22 cellular contexts compared by ENCODE assay signal in genomic region chr7:41051062-41051461, GRCh38.
"Had no signal": no experiment of that assay in that cellular context is flagged by ENCODE, and none has a peak within 500 bp of the region (broad histone marks: within the 10 kb centered on the region; RNA-seq: fewer than 3 reads in every experiment).

No MANE protein-coding gene starts in this region.

- H3K9me3 ChIP-seq: neutrophil, pancreas, prostate gland, right lobe of liver, stomach, thoracic aorta, thyroid gland, tibial nerve, upper lobe of left lung, vagina had no signal

- H3K4me3 ChIP-seq: pancreas, prostate gland, right lobe of liver, sigmoid colon, stomach, thoracic aorta, thyroid gland, tibial nerve, upper lobe of left lung, vagina had no signal

- H3K27ac ChIP-seq: neutrophil, pancreas, prostate gland, right lobe of liver, sigmoid colon, stomach, thoracic aorta, thyroid gland, upper lobe of left lung, vagina had no signal

- ATAC-seq: natural killer cell treated with Interleukin-12 subunit alpha and Interleukin-12 subunit beta and Interleukin-15 and Interleukin-18, amount 100 ng/mL, for 72 hours; right cardiac atrium; right lobe of liver; stimulated activated naive B cell treated with anti-CD40 and anti-IgM and Interleukin-4, amounts not matched to agents 10 μg/mL and 1 μg/mL and 100 μg/mL, for 72 hours had no signal

- DNase-seq: nephron progenitor cell; pancreas; right cardiac atrium; right lobe of liver; small intestine; stimulated activated CD4-positive, alpha-beta T cell treated with anti-CD3 and anti-CD28 coated beads, Interleukin-15, amount 100 ng/mL, for 24 hours; stimulated activated CD4-positive, alpha-beta T cell treated with anti-CD3 and anti-CD28 coated beads, Interleukin-2, amount 100 ng/mL, for 24 hours; stimulated activated CD4-positive, alpha-beta T cell treated with anti-CD3 and anti-CD28 coated beads, Interleukin-2, amount 100 ng/mL, for 48 hours; stimulated activated CD4-positive, alpha-beta T cell treated with anti-CD3 and anti-CD28 coated beads, Interleukin-4, amount 100 ng/mL, for 24 hours; stimulated activated naive B cell treated with anti-CD40 and anti-IgM and Interleukin-4, amounts not matched to agents 10 μg/mL and 1 μg/mL and 100 μg/mL, for 72 hours; stimulated activated naive CD4-positive, alpha-beta T cell treated with Interleukin-2 at 50 U/mL for 16 hours; stomach; trophoblast cell had no signal

- H3K4me1 ChIP-seq: pancreas, prostate gland, sigmoid colon, stomach, upper lobe of left lung, vagina had no signal

- H3K27me3 ChIP-seq: neutrophil, pancreas, right lobe of liver, sigmoid colon, stomach, thyroid gland, tibial nerve, upper lobe of left lung, vagina had no signal

- H3K36me3 ChIP-seq: neutrophil, pancreas, prostate gland, right lobe of liver, sigmoid colon, stomach, thoracic aorta, thyroid gland, tibial nerve, upper lobe of left lung, vagina had no signal
